In genomic region chr16:10654592-10655414, GRCh38 we compare ENCODE assay signal across 1 cellular context.
TF ChIP-seq lines count a peak whose summit lies in the region.

No MANE protein-coding gene starts in this region.

TF ChIP-seq in HepG2, 621 proteins besides CTCF, POLR2A, EP300 and RAD21 (continued from another document and continues in another):
- TF ChIP-seq ZNF276 (CRISPR knock-in tag; IDR thresholded peaks at IDR 0.05; ENCODE audit: low read depth) = no peak
- TF ChIP-seq GZF1 (CRISPR knock-in tag; IDR thresholded peaks at IDR 0.05) = no peak
- no peak for TF ChIP-seq SSRP1 (CRISPR knock-in tag; IDR thresholded peaks at IDR 0.05)
- TF ChIP-seq ZNF615 (CRISPR knock-in tag; IDR thresholded peaks at IDR 0.05; ENCODE audit: borderline replicate concordance) = no peak
- TF ChIP-seq ZNF850 (CRISPR knock-in tag; conservative IDR thresholded peaks at IDR 0.05) = no peak
- TF ChIP-seq RFXANK (CRISPR knock-in tag; IDR thresholded peaks at IDR 0.05) = no peak
- TF ChIP-seq GABPB1 (CRISPR knock-in tag; IDR thresholded peaks at IDR 0.05) = no peak
- no peak for TF ChIP-seq TBP (CRISPR knock-in tag; IDR thresholded peaks at IDR 0.05)
- TF ChIP-seq SMC3 (IDR thresholded peaks at IDR 0.05; ENCODE audit: low read length) = no peak
- TF ChIP-seq MEIS1 (CRISPR knock-in tag; IDR thresholded peaks at IDR 0.05; ENCODE audit: borderline replicate concordance) = no peak
- no peak for TF ChIP-seq ZNF724P (CRISPR knock-in tag; IDR thresholded peaks at IDR 0.05; ENCODE audit: borderline replicate concordance)
- no peak for TF ChIP-seq CHD2 (IDR thresholded peaks at IDR 0.05; ENCODE audit: low read depth, low read length)
- no peak for TF ChIP-seq FOXP1 (IDR thresholded peaks at IDR 0.05)
- peak; percentile 79 for TF ChIP-seq FOXP1 (CRISPR knock-in tag; IDR thresholded peaks at IDR 0.05)
- TF ChIP-seq ZNF703 (CRISPR knock-in tag; IDR thresholded peaks at IDR 0.05; ENCODE audit: borderline replicate concordance) = no peak
- no peak for TF ChIP-seq LRRFIP1 (CRISPR knock-in tag; conservative IDR thresholded peaks at IDR 0.05)
- no peak for TF ChIP-seq HOXA3 (CRISPR knock-in tag; IDR thresholded peaks at IDR 0.05)
- TF ChIP-seq ZNF292 (CRISPR knock-in tag; IDR thresholded peaks at IDR 0.05; ENCODE audit: borderline replicate concordance, low read depth) = 0 out of 2 replicates have a peak, but pooled peaks have one; percentile 5
- no peak for TF ChIP-seq BCL6 (CRISPR knock-in tag; IDR thresholded peaks at IDR 0.05)
- no peak for TF ChIP-seq ZBTB7A (CRISPR knock-in tag; IDR thresholded peaks at IDR 0.05)
- no peak for TF ChIP-seq ZNF562 (CRISPR knock-in tag; IDR thresholded peaks at IDR 0.05; ENCODE audit: borderline replicate concordance)
- TF ChIP-seq XRCC5 (optimal IDR thresholded peaks at IDR 0.05; ENCODE audit: low read length) = no peak
- TF ChIP-seq ZNF792 (CRISPR knock-in tag; IDR thresholded peaks at IDR 0.05) = no peak; the same call in 1 of the 2 replicates
- no peak for TF ChIP-seq TIGD3 (CRISPR knock-in tag; IDR thresholded peaks at IDR 0.05; ENCODE audit: borderline replicate concordance)
- no peak for TF ChIP-seq ZMAT3 (CRISPR knock-in tag; conservative IDR thresholded peaks at IDR 0.05)
- TF ChIP-seq FOXA3 (CRISPR knock-in tag; IDR thresholded peaks at IDR 0.05) = peak; percentile 88
- no peak for TF ChIP-seq ZFP1 (CRISPR knock-in tag; IDR thresholded peaks at IDR 0.05)
- TF ChIP-seq ZNF556 (CRISPR knock-in tag; IDR thresholded peaks at IDR 0.05; ENCODE audit: borderline replicate concordance) = no peak
- no peak for TF ChIP-seq ZFP41 (CRISPR knock-in tag; IDR thresholded peaks at IDR 0.05; ENCODE audit: borderline replicate concordance)
- no peak for TF ChIP-seq SMAD9 (CRISPR knock-in tag; IDR thresholded peaks at IDR 0.05)
- no peak for TF ChIP-seq ZNF878 (CRISPR knock-in tag; IDR thresholded peaks at IDR 0.05)
- no peak for TF ChIP-seq SNRNP70 (IDR thresholded peaks at IDR 0.05; ENCODE audit: low read depth, low read length)
- TF ChIP-seq ZFP36L1 (CRISPR knock-in tag; IDR thresholded peaks at IDR 0.05) = no peak
- TF ChIP-seq SRY (CRISPR knock-in tag; IDR thresholded peaks at IDR 0.05) = no peak
- TF ChIP-seq E2F5 (CRISPR knock-in tag; conservative IDR thresholded peaks at IDR 0.05) = no peak
- TF ChIP-seq REL (CRISPR knock-in tag; conservative IDR thresholded peaks at IDR 0.05) = no peak
- TF ChIP-seq ZNF274 (CRISPR knock-in tag; IDR thresholded peaks at IDR 0.05) = no peak
- no peak for TF ChIP-seq NR3C1 (CRISPR knock-in tag; IDR thresholded peaks at IDR 0.05)
- TF ChIP-seq ELF3 (CRISPR knock-in tag; IDR thresholded peaks at IDR 0.05) = peak; percentile 74
- TF ChIP-seq AGO2 (optimal IDR thresholded peaks at IDR 0.05; ENCODE audit: low read depth, low read length) = no peak
- no peak for TF ChIP-seq NFE2L1 (CRISPR knock-in tag; IDR thresholded peaks at IDR 0.05; ENCODE audit: borderline replicate concordance)
- no peak for TF ChIP-seq ZNF383 (CRISPR knock-in tag; IDR thresholded peaks at IDR 0.05; ENCODE audit: borderline replicate concordance)
- TF ChIP-seq ZNF761 (CRISPR knock-in tag; conservative IDR thresholded peaks at IDR 0.05) = no peak
- TF ChIP-seq HDAC6 (IDR thresholded peaks at IDR 0.05; ENCODE audit: low read depth, low read length) = no peak
- 0 out of 2 replicates have a peak, but pooled peaks have one; percentile 14 for TF ChIP-seq HOMEZ (CRISPR knock-in tag; IDR thresholded peaks at IDR 0.05; ENCODE audit: low read depth)
- no peak for TF ChIP-seq TSC22D2 (CRISPR knock-in tag; IDR thresholded peaks at IDR 0.05; ENCODE audit: borderline replicate concordance)
- TF ChIP-seq MNT (IDR thresholded peaks at IDR 0.05) = no peak
- no peak for TF ChIP-seq MAFF (IDR thresholded peaks at IDR 0.05; ENCODE audit: low read depth, low read length)
- no peak for TF ChIP-seq CSRNP1 (CRISPR knock-in tag; IDR thresholded peaks at IDR 0.05)
- TF ChIP-seq HOXD1 (CRISPR knock-in tag; IDR thresholded peaks at IDR 0.05) = no peak
- no peak for TF ChIP-seq HHEX (CRISPR knock-in tag; IDR thresholded peaks at IDR 0.05)
- no peak for TF ChIP-seq STAG1 (CRISPR knock-in tag; IDR thresholded peaks at IDR 0.05)
- TF ChIP-seq ETS1 (CRISPR knock-in tag; IDR thresholded peaks at IDR 0.05) = no peak
- no peak; the same call in 1 of the 2 replicates for TF ChIP-seq ZNF441 (CRISPR knock-in tag; IDR thresholded peaks at IDR 0.05; ENCODE audit: borderline replicate concordance)
- TF ChIP-seq ZMYM2 (CRISPR knock-in tag; IDR thresholded peaks at IDR 0.05) = no peak
- TF ChIP-seq ZNF264 (CRISPR knock-in tag; IDR thresholded peaks at IDR 0.05) = no peak
- TF ChIP-seq FUBP1 (CRISPR knock-in tag; IDR thresholded peaks at IDR 0.05; ENCODE audit: borderline replicate concordance) = no peak
- 0 out of 2 replicates have a peak, but pooled peaks have one; percentile 34 for TF ChIP-seq NCOA2 (CRISPR knock-in tag; IDR thresholded peaks at IDR 0.05)
- 0 out of 2 replicates have a peak, but pooled peaks have one; percentile 38 for TF ChIP-seq TCF7 (IDR thresholded peaks at IDR 0.05; ENCODE audit: low read depth)
